Comparison of ENCODE assay signal across 8 cellular contexts in the genomic region with DNA sequence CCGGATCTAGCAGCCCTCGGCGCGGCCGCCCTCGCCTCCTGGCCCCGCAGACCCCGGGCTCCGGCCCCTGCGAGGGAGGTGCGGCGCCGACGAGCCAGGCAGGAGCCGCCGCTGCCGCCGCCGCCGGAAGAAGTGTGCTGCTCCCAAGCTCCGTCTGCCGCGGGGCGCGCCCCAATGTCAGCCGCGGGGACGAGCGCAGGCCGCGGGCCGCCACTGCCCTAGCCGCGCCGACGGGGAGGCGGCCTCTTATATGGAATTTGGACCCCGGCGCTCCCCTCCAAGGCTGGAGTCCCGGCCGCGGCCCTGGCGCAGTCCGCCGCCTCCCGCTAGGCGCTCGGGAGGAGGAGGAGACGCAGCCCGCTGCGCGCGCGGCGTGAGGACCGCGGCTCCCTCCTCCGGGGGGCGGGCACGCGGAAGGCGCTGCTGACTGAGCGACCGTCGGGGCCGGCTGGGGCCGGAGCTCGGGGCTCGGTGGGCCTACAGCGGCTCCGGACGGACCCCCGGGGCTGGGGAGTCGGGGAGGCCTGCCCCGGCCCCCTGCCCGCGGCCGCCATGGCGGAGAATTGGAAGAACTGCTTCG. TPM values are rescaled to one million over a fixed set of nuclear protein-coding genes. Genes with fewer than 3 reads are reported as not detected.
A peak's percentile ranks its signal among the peaks of the same experiment; 100 is the strongest.
DNase-seq lines count a peak whose midpoint lies in the region; ATAC-seq and TF ChIP-seq lines count a peak whose summit lies in the region.

A gene with protein sequence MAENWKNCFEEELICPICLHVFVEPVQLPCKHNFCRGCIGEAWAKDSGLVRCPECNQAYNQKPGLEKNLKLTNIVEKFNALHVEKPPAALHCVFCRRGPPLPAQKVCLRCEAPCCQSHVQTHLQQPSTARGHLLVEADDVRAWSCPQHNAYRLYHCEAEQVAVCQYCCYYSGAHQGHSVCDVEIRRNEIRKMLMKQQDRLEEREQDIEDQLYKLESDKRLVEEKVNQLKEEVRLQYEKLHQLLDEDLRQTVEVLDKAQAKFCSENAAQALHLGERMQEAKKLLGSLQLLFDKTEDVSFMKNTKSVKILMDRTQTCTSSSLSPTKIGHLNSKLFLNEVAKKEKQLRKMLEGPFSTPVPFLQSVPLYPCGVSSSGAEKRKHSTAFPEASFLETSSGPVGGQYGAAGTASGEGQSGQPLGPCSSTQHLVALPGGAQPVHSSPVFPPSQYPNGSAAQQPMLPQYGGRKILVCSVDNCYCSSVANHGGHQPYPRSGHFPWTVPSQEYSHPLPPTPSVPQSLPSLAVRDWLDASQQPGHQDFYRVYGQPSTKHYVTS (plus strand): TSS at position 414 of the 580 bp plus-strand sequence. CDS start 139 bp downstream, at position 553.

- no peaks in the 10 kb centered on the region for H3K9me3 ChIP-seq in lung (ENCODE audit: control insufficient read depth in 2 of 2, insufficient read depth in 1 of 2, low read length in 1 of 2)

- H3K4me1 ChIP-seq in lung (ENCODE audit: control insufficient read depth in 2 of 2, insufficient read depth in 2 of 2, low read length in 2 of 2), result peaks cover 17 to 25% of the 10 kb centered on the region in 2 donors

- no peak for TF ChIP-seq CTCF in lung (IDR thresholded peaks at IDR 0.05; ENCODE audit: control extremely low read depth, extremely low read depth)

- ATAC-seq in lung (ENCODE audit: insufficient read depth, low FRiP score) (no peak), GM21515 (IDR thresholded peaks at IDR 0.05; ENCODE audit: unreplicated experiment) (no peak)

- peak within 1 kb of the TSS; percentile 87 for H3K4me3 ChIP-seq in lung

- DNase-seq in ELR (ENCODE audit: low read depth), result peak; percentile 61
- DNase-seq in Kasumi-1 (lab: John Stamatoyannopoulos, UW), result peak; percentile 45 to 54
- DNase-seq in activated CD4-positive, alpha-beta T cell treated with anti-CD3 and anti-CD28 coated beads for 4 hours, result peak; percentile 45 to 61
- peak; percentile 63 for DNase-seq in dermis blood vessel endothelial cell
- DNase-seq in lung (ENCODE audit: low spot score), result no peak
- DNase-seq in stimulated activated CD8-positive, alpha-beta memory T cell treated with anti-CD3 and anti-CD28 coated beads, Interleukin-4, amount 100 ng/mL, for 24 hours (ENCODE audit: low read depth), result peak; percentile 44
- no peak for DNase-seq in effector CD8-positive, alpha-beta T cell (lab: John Stamatoyannopoulos, UW)

- H3K36me3 ChIP-seq in lung (ENCODE audit: control insufficient read depth in 2 of 2, insufficient read depth in 2 of 2, low read length in 2 of 2), result peaks cover 0 to 12% of the 10 kb centered on the region in 2 donors

- no peaks in the 10 kb centered on the region for H3K27me3 ChIP-seq in lung (ENCODE audit: control insufficient read depth, insufficient read depth)

- WGBS in lung, 2 donors, result 0% methylated on average over 58 to 80 of the region's 80 CpGs

- peak within 1 kb of the TSS; percentile 98 to 100 for H3K27ac ChIP-seq in lung (ENCODE audit: low read depth in 1 of 2, low read length in 1 of 2)

RNA-seq across cellular contexts. Expression of the gene that starts here (rescaled TPM):
- total RNA-seq in dermis blood vessel endothelial cell (65.7 and 124 TPM in 2 replicates), lung (100 to 1,000 TPM; 136 to 173 TPM)
- polyA plus RNA-seq in lung, result 100 to 1,000 TPM in 1 of 2 donors, 10 to 100 TPM in 1; 81.5 to 104 TPM

Comparison
In these comparisons a context has a peak if more than half of its experiments do, and no peak if none do; other contexts are left out.
1. DNase-seq: peak in ELR (single experiment), Kasumi-1 (2 of 2), activated CD4-positive, alpha-beta T cell treated with anti-CD3 and anti-CD28 coated beads for 4 hours (2 of 2), dermis blood vessel endothelial cell (single experiment) and stimulated activated CD8-positive, alpha-beta memory T cell treated with anti-CD3 and anti-CD28 coated beads, Interleukin-4, amount 100 ng/mL, for 24 hours (single experiment); none in lung (single experiment) and effector CD8-positive, alpha-beta T cell (single experiment).